Comparison of ENCODE assay signal across 8 cellular contexts in the genomic region with DNA sequence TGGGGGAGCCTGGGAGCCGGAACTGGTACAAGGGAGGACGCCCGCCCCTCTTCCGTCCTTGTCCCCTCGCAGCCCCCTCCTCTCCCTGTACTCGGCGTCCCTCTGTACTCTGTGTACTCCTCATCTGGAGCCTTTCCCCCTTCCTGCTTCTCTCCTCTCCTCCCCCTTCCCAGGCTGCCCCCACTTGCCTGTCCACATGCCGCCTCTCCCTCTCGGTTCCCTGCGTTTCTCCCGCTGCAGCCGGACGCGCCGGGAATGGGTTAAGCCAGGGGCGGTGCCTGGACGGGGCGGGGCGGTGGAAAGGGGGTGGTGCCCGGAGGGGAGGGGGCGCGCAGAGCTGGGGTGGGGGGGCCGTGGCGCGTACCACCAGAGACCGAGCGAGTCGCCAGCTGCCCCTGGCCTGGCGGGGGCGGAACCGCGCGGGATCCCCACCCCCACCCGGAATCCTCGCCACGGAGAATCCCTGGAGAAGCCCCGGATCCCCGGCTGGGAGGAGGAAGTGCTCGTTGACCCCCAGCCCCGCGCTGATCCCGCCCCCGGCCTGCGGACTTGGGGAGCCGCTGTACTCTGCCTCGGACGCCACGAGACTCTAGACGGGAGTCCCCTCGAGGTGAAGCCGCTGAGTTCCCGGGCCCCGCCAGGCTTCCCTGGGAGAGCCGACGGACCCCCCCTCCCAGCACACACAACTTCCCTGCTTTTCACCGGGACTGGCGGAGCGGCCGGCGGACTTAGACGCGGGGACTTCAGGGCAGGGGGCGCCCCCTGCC. TPM values are rescaled to one million over a fixed set of nuclear protein-coding genes. Genes with fewer than 3 reads are reported as not detected.
DNase-seq lines count a peak whose midpoint lies in the region; ATAC-seq and TF ChIP-seq lines count a peak whose summit lies in the region.

No MANE protein-coding gene starts in this region.

- intact Hi-C loops in activated B cell treated with CpG ODN at 0.5 μM for 24 hours (cut with micrococcal nuclease): loop anchor here (1.0 kb wide), 4 partner anchors 13 to 39 kb away; no protein-coding TSS in a partner anchor

- peak; percentile 74 for DNase-seq in CD1c-positive myeloid dendritic cell (ENCODE audit: extremely low spot score)
- peak; percentile 88 for DNase-seq in HuH-7 (ENCODE audit: low spot score)
- no peak for DNase-seq in activated B cell treated with CpG ODN at 0.5 μM for 24 hours
- DNase-seq in fibroblast of pulmonary artery (ENCODE audit: low read depth): peak; percentile 71
- peak in 1 of 10 donors; percentile 16 for DNase-seq in naive thymus-derived CD8-positive, alpha-beta T cell
- no peak for DNase-seq in SHP77 (lab: John Stamatoyannopoulos, UW)

- H3K36me3 Mint-ChIP-seq in activated B cell treated with CpG ODN at 0.5 μM for 24 hours (ENCODE audit: low read depth): peaks cover 25% of the 10 kb centered on the region
- peaks cover 0 to 6% (median 0%) of the 10 kb centered on the region in 3 donors for H3K36me3 Mint-ChIP-seq in naive thymus-derived CD8-positive, alpha-beta T cell

- peak overlapping the region; percentile 84 for H3K4me3 ChIP-seq in fibroblast of pulmonary artery (replicated peaks; ENCODE audit: low read depth, low read length)

- ATAC-seq in activated B cell treated with CpG ODN at 0.5 μM for 24 hours (ENCODE audit: low read depth) (peak; percentile 9), HG03045 (IDR thresholded peaks at IDR 0.05; ENCODE audit: unreplicated experiment) (no peak), GM18505 (IDR thresholded peaks at IDR 0.05; ENCODE audit: unreplicated experiment) (no peak)
- peak; percentile 0 to 6 for ATAC-seq in naive thymus-derived CD8-positive, alpha-beta T cell

- H3K9me3 Mint-ChIP-seq in activated B cell treated with CpG ODN at 0.5 μM for 24 hours: no peaks in the 10 kb centered on the region
- no peaks in the 10 kb centered on the region for H3K9me3 Mint-ChIP-seq in naive thymus-derived CD8-positive, alpha-beta T cell

- peak overlapping the region; percentile 85 for H3K4me3 Mint-ChIP-seq in activated B cell treated with CpG ODN at 0.5 μM for 24 hours
- peak overlapping the region; percentile 58 to 88 (median 84) for H3K4me3 Mint-ChIP-seq in naive thymus-derived CD8-positive, alpha-beta T cell

- H3K27me3 Mint-ChIP-seq in activated B cell treated with CpG ODN at 0.5 μM for 24 hours: no peaks in the 10 kb centered on the region
- H3K27me3 Mint-ChIP-seq in naive thymus-derived CD8-positive, alpha-beta T cell: no peaks in the 10 kb centered on the region

- POLR2A ChIA-PET in activated B cell treated with CpG ODN at 0.5 μM for 24 hours (lab: Charles Lee): interaction anchor here (0.6 to 7.6 kb wide), 12 partner anchors 8 to 509 kb away, joined by 3 to 96 read pairs (median 5); no protein-coding TSS in a partner anchor
- POLR2A ChIA-PET in naive thymus-derived CD8-positive, alpha-beta T cell (lab: Charles Lee): interaction anchor here (0.9 to 12.6 kb wide), 5 partner anchors 14 to 261 kb away, joined by 3 to 283 read pairs (median 10); partner anchors contain the start of gene RARA

- CTCF ChIA-PET in activated B cell treated with CpG ODN at 0.5 μM for 24 hours (lab: Charles Lee): interaction anchor here (0.9 to 5.7 kb wide), 6 partner anchors 13 to 39 kb away, joined by 3 to 36 read pairs (median 4); no protein-coding TSS in a partner anchor

- H3K27ac Mint-ChIP-seq in activated B cell treated with CpG ODN at 0.5 μM for 24 hours: no peak overlapping the region
- peak overlapping the region in 9 of 10 donors; percentile 82 to 98 (median 96) for H3K27ac Mint-ChIP-seq in naive thymus-derived CD8-positive, alpha-beta T cell

- peaks cover 83% of the 10 kb centered on the region for H3K4me1 Mint-ChIP-seq in activated B cell treated with CpG ODN at 0.5 μM for 24 hours
- peaks cover 51 to 90% (median 83%) of the 10 kb centered on the region in 4 donors for H3K4me1 Mint-ChIP-seq in naive thymus-derived CD8-positive, alpha-beta T cell

- no peak for TF ChIP-seq CTCF in activated B cell treated with CpG ODN at 0.5 μM for 24 hours (IDR thresholded peaks at IDR 0.05)
- no peak for TF ChIP-seq CTCF in fibroblast of pulmonary artery (IDR thresholded peaks at IDR 0.05; ENCODE audit: low read length, missing control alignments)

- TF ChIP-seq POLR2A in GM18505 (IDR thresholded peaks at IDR 0.05; ENCODE audit: borderline replicate concordance, extremely low read depth, insufficient read depth, insufficient read length): no peak

RNA-seq across cellular contexts. Expression of gene GJD3, which starts 22.5 kb away (rescaled TPM):
- total RNA-seq in activated B cell treated with CpG ODN at 0.5 μM for 24 hours: not detected in 2 replicates
- not detected for total RNA-seq in naive thymus-derived CD8-positive, alpha-beta T cell
- not detected for polyA plus RNA-seq in naive thymus-derived CD8-positive, alpha-beta T cell

RNA-seq across cellular contexts. Expression of gene RARA, which starts 33.0 kb away (rescaled TPM):
- total RNA-seq in activated B cell treated with CpG ODN at 0.5 μM for 24 hours: 71.2 and 72.5 TPM in 2 replicates
- total RNA-seq in naive thymus-derived CD8-positive, alpha-beta T cell: 10 to 100 TPM; 39.2 to 39.9 TPM
- 10 to 100 TPM in 1 of 3 donors, 1 to 10 TPM in 2; 7.2 to 12.4 (median 9.0) TPM for polyA plus RNA-seq in naive thymus-derived CD8-positive, alpha-beta T cell

RNA-seq across cellular contexts. Expression of gene CDC6, which starts 54.3 kb away (rescaled TPM):
- 9.2 and 9.7 TPM in 2 replicates for total RNA-seq in activated B cell treated with CpG ODN at 0.5 μM for 24 hours
- total RNA-seq in naive thymus-derived CD8-positive, alpha-beta T cell: 1 to 10 TPM; 1.5 to 1.6 TPM
- polyA plus RNA-seq in naive thymus-derived CD8-positive, alpha-beta T cell: under 1 TPM in 1 of 3 donors, not detected in 2; 0.08 TPM

Comparison
In these comparisons a context has a peak if more than half of its experiments do, and no peak if none do; other contexts are left out.
1. DNase-seq: peak in CD1c-positive myeloid dendritic cell (single experiment), HuH-7 (single experiment) and fibroblast of pulmonary artery (single experiment); none in activated B cell treated with CpG ODN at 0.5 μM for 24 hours (single experiment) and SHP77 (0 of 2).
2. ATAC-seq: peak in activated B cell treated with CpG ODN at 0.5 μM for 24 hours (single experiment) and naive thymus-derived CD8-positive, alpha-beta T cell (2 of 2); none in HG03045 (single experiment) and GM18505 (single experiment).